Comparison of ENCODE assay signal across 9 cellular contexts in the genomic region with DNA sequence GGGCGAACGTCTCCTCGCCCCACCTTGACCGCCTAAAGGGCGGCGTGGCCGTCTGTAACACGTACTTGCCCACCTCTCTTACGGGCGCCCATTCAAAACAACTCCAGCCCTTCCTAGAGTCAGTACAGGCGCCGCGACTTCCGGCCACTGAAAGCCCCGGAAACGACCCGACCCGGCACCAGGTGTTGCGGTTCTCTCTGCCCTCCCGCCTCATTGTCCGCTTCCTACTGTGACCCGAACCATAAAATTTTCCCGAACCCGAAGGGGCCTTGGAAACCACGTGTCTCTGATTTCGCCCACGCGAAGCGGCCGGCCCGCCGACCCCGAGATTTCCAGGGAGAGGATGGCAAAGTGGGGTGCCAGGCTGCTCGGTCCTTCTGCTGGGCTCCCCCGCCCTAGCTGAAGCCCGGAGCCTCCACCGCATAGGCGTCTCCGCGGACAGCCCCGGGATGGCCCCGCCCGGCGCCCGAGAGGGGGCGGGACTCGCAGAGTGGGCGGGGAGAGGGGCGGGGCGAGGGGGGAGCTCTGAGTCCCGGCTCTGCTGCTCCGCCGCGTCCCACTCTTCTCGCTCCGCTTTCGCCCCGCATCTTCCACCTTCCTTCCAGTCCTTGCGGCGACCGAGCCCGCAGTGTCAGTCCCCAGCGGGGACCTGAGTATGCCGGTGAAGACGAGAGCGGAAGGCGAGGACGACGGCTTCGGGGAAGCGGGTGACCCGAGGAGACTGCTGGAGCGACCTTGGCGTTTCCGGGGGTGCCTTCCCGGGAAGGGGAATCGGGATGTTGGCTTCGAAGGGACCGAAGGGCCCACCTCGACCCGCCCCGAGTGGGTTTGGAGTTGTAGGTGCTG. TPM values are rescaled to one million over a fixed set of nuclear protein-coding genes. Genes with fewer than 3 reads are reported as not detected.
DNase-seq lines count a peak whose midpoint lies in the region; ATAC-seq, FAIRE-seq and TF ChIP-seq lines count a peak whose summit lies in the region.
"Had no signal": no experiment of that assay in that cellular context is flagged by ENCODE, and none has a peak within 500 bp of the region (broad histone marks: within the 10 kb centered on the region; RNA-seq: fewer than 3 reads in every experiment).

No MANE protein-coding gene starts in this region.

- H4K20me1 ChIP-seq in BLaER1 (peaks cover 34% of the 10 kb centered on the region), HepG2 (ENCODE audit: insufficient read depth, low read length) (peaks cover 4% of the 10 kb centered on the region; the same call in 1 of the 2 replicates)

- no peak overlapping the region for H2AFZ ChIP-seq in HepG2 (ENCODE audit: low read length)

- TF ChIP-seq EP300 in HepG2 (IDR thresholded peaks at IDR 0.05; ENCODE audit: low read depth in 2 of 2, low read length in 2 of 2) (no peak), HepG2 (CRISPR knock-in tag; IDR thresholded peaks at IDR 0.05; ENCODE audit: borderline replicate concordance) (no peak)

- FAIRE-seq in HepG2 (lab: Jason Lieb, UNC) = peak; percentile 15

- TSS peak; percentile 42 for BruUV-seq in HepG2 (replicated peaks; lab: Mats Ljungman, UMichigan)

- H3K9ac ChIP-seq in BLaER1 (peak overlapping the region; percentile 95), HepG2 (ENCODE audit: insufficient read depth, low read depth, low read length) (peak overlapping the region; percentile 95)

- no peak for TF ChIP-seq CTCF in HepG2 (CRISPR knock-in tag; IDR thresholded peaks at IDR 0.05)

- intact Hi-C loops in HepG2 (cut with micrococcal nuclease; ENCODE audit: unreplicated experiment) = loop anchor here (1.0 kb wide), 1 partner anchor 11 kb away; no protein-coding TSS in a partner anchor

- H3K4me3 ChIP-seq in BLaER1 (peak overlapping the region; percentile 99), HepG2 (replicated peaks in 1 of 3; ENCODE audit: insufficient read depth in 1 of 3, low read depth in 2 of 3, low read length in 3 of 3) (peak overlapping the region; percentile 96 to 99 (median 97))

- POLR2A ChIA-PET in HepG2 (lab: Yijun Ruan, JAX) = interaction anchor here (0.7 to 1.6 kb wide), 17 partner anchors 9 to 212 kb away, joined by 3 to 17 read pairs (median 6); a partner anchor contains a TSS

- peak overlapping the region; percentile 99 for H3K27ac ChIP-seq in BLaER1
- peak overlapping the region; percentile 99 for H3K27ac ChIP-seq in HepG2 (ENCODE audit: extremely low read length, insufficient read depth, low read length)

- peaks cover 21% of the 10 kb centered on the region for H3K36me3 ChIP-seq in BLaER1
- peaks cover 1 to 14% of the 10 kb centered on the region in 2 experiments; a peak in 3 of 5 replicates for H3K36me3 ChIP-seq in HepG2 (replicated peaks in 1 of 2; ENCODE audit: control insufficient read depth in 1 of 2, insufficient read depth in 2 of 2, low read length in 2 of 2)

- H3K79me2 ChIP-seq in HepG2 (ENCODE audit: insufficient read depth, low read length) = peaks cover 23% of the 10 kb centered on the region

- CTCF ChIA-PET in HepG2 (lab: Yijun Ruan, JAX; ENCODE audit: low intra/inter-chr PET ratio, low total read pairs) = interaction anchor here (1.4 kb wide), 1 partner anchor 11 kb away, joined by 3 read pairs; no protein-coding TSS in a partner anchor

- WGBS in HepG2 (ENCODE audit: low lambda C conversion rate) = 0% methylated on average over 5 of the region's 82 CpGs

- no peak; the same call in 1 of the 2 replicates for TF ChIP-seq RAD21 in HepG2 (CRISPR knock-in tag; IDR thresholded peaks at IDR 0.05)

- no peaks in the 10 kb centered on the region; the same call in 1 of the 2 replicates for H3K9me3 ChIP-seq in BLaER1
- H3K9me3 ChIP-seq in HepG2 (ENCODE audit: low read length) = no peaks in the 10 kb centered on the region

- peak; percentile 47 to 76; a peak in 3 of 4 replicates for TF ChIP-seq POLR2A in HepG2 (IDR thresholded peaks at IDR 0.05; ENCODE audit: insufficient read depth in 1 of 2, low read depth in 2 of 2, low read length in 2 of 2)

- peak; percentile 68 for ATAC-seq in GM19372 (IDR thresholded peaks at IDR 0.05; ENCODE audit: low read depth, unreplicated experiment)
- peak; percentile 57 for ATAC-seq in HG03521 (IDR thresholded peaks at IDR 0.05; ENCODE audit: unreplicated experiment)
- peak; percentile 71 for ATAC-seq in HepG2

- H3K4me1 ChIP-seq in BLaER1 = peaks cover 38% of the 10 kb centered on the region
- peaks cover 56% of the 10 kb centered on the region for H3K4me1 ChIP-seq in HepG2 (ENCODE audit: insufficient read depth, low read length)

- in situ Hi-C loops in HepG2 (cut with HindIII; ENCODE audit: extremely low pct_ligation_motif_present, low pct_unique_long_range_greater_than_20kb) = no loop called here

- peaks cover 21% of the 10 kb centered on the region for H3K27me3 ChIP-seq in BLaER1
- no peaks in the 10 kb centered on the region for H3K27me3 ChIP-seq in HepG2 (ENCODE audit: control insufficient read depth in 1 of 2, insufficient read depth in 2 of 2, low read length in 2 of 2)

- peak overlapping the region; percentile 85 for H3K4me2 ChIP-seq in BLaER1
- peak overlapping the region; percentile 87 for H3K4me2 ChIP-seq in HepG2 (ENCODE audit: low read depth, low read length)

- DNase-seq in NCI-H526 treated with DMSO at 0.1 percent for 48 hours (lab: John Stamatoyannopoulos, UW) = peak; percentile 63
- peak; percentile 79 to 83 for DNase-seq in activated CD4-positive, alpha-beta T cell treated with anti-CD3 and anti-CD28 coated beads, Interleukin-2, amount 50 U/mL, for 24 hours (ENCODE audit: low read depth in 1 of 2, low spot score in 1 of 2)
- peak; percentile 90 for DNase-seq in dermis blood vessel endothelial cell
- DNase-seq in HepG2 (ENCODE audit: low spot score) = peak; percentile 88
- peak; percentile 71 to 79 for DNase-seq in stimulated activated CD4-positive, alpha-beta T cell treated with anti-CD3 and anti-CD28 coated beads, Interleukin-2, amount 100 ng/mL, for 48 hours

RNA-seq across cellular contexts. Expression of a gene that starts 0.7 kb away (rescaled TPM):
- total RNA-seq in dermis blood vessel endothelial cell (52.8 and 87.3 TPM in 2 replicates), HepG2 (2016; rRNA removed; fragmentation: Illumina TruSeq; extraction: Trizol) (68.5 and 79.8 TPM in 2 replicates)
- 176 and 179 TPM in 2 replicates for total RNA-seq in HepG2 (2016; cell fraction: cytosol; rRNA removed; fragmentation: Illumina TruSeq; extraction: Trizol; ENCODE audit: low read depth)
- total RNA-seq in HepG2 (2016; cell fraction: insoluble cytoplasmic fraction; rRNA removed; fragmentation: Illumina TruSeq; extraction: Trizol) = 65.6 and 85.2 TPM in 2 replicates
- 80.3 and 84.6 TPM in 2 replicates for total RNA-seq in HepG2 (2016; cell fraction: membrane; rRNA removed; fragmentation: Illumina TruSeq; extraction: Trizol)
- 40.6 and 44.2 TPM in 2 replicates for total RNA-seq in HepG2 (2016; cell fraction: nucleus; rRNA removed; fragmentation: Illumina TruSeq; extraction: Trizol)
- 63.7 and 67.2 TPM in 2 replicates for polyA plus RNA-seq in HepG2 (2011; rRNA removed)
- 53.6 and 85.6 TPM in 2 replicates for polyA plus RNA-seq in HepG2 (2011; cell fraction: cytosol; rRNA removed)
- polyA plus RNA-seq in HepG2 (2011; cell fraction: nucleus; rRNA removed) = 128 and 148 TPM in 2 replicates
- polyA plus RNA-seq in HepG2 (2012) = 39.6 and 40.6 TPM in 2 replicates
- polyA plus RNA-seq in HepG2 (2016; cell fraction: cytosol; fragmentation: Illumina TruSeq; extraction: Trizol; ENCODE audit: low read depth) = 61.1 and 71.8 TPM in 2 replicates
- 67.8 and 88.5 TPM in 2 replicates for polyA plus RNA-seq in HepG2 (2016; cell fraction: insoluble cytoplasmic fraction; fragmentation: Illumina TruSeq; extraction: Trizol; ENCODE audit: low read depth)
- 68.9 and 78.2 TPM in 2 replicates for polyA plus RNA-seq in HepG2 (2016; cell fraction: membrane; fragmentation: Illumina TruSeq; extraction: Trizol; ENCODE audit: low read depth)
- polyA plus RNA-seq in HepG2 (2016; cell fraction: nucleus; fragmentation: Illumina TruSeq; extraction: Trizol; ENCODE audit: insufficient read depth, low read depth) = 101 and 105 TPM in 2 replicates
- 109 and 143 TPM in 2 replicates for polyA minus RNA-seq in HepG2 (2011; rRNA and poly(A)+ RNA removed; ENCODE audit: low replicate concordance)
- polyA minus RNA-seq in HepG2 (2011; cell fraction: cytosol; rRNA and poly(A)+ RNA removed) = 29.5 and 39.2 TPM in 2 replicates
- 39.4 and 44.6 TPM in 2 replicates for polyA minus RNA-seq in HepG2 (2011; cell fraction: nucleus; rRNA and poly(A)+ RNA removed)

RNA-seq across cellular contexts. Expression of a gene that starts 21.0 kb away (rescaled TPM):
- total RNA-seq in dermis blood vessel endothelial cell = 0.14 TPM in 1 of 2 replicates, not detected in the other
- total RNA-seq in HepG2 (2016; rRNA removed; fragmentation: Illumina TruSeq; extraction: Trizol) = 0.34 and 0.38 TPM in 2 replicates
- total RNA-seq in HepG2 (2016; cell fraction: cytosol; rRNA removed; fragmentation: Illumina TruSeq; extraction: Trizol; ENCODE audit: low read depth) = 0.40 TPM in 1 of 2 replicates, not detected in the other
- 0.24 TPM in 1 of 2 replicates, not detected in the other for total RNA-seq in HepG2 (2016; cell fraction: insoluble cytoplasmic fraction; rRNA removed; fragmentation: Illumina TruSeq; extraction: Trizol)
- 0.34 and 0.38 TPM in 2 replicates for total RNA-seq in HepG2 (2016; cell fraction: membrane; rRNA removed; fragmentation: Illumina TruSeq; extraction: Trizol)
- total RNA-seq in HepG2 (2016; cell fraction: nucleus; rRNA removed; fragmentation: Illumina TruSeq; extraction: Trizol) = not detected in 2 replicates
- polyA plus RNA-seq in HepG2 (2011; rRNA removed) = 1.4 and 2.3 TPM in 2 replicates
- polyA plus RNA-seq in HepG2 (2011; cell fraction: cytosol; rRNA removed) = 0.93 and 2.4 TPM in 2 replicates
- polyA plus RNA-seq in HepG2 (2011; cell fraction: nucleus; rRNA removed) = 4.4 and 6.2 TPM in 2 replicates
- polyA plus RNA-seq in HepG2 (2012) = 1.5 and 1.7 TPM in 2 replicates
- polyA plus RNA-seq in HepG2 (2016; cell fraction: cytosol; fragmentation: Illumina TruSeq; extraction: Trizol; ENCODE audit: low read depth) = 0.69 and 0.92 TPM in 2 replicates
- polyA plus RNA-seq in HepG2 (2016; cell fraction: insoluble cytoplasmic fraction; fragmentation: Illumina TruSeq; extraction: Trizol; ENCODE audit: low read depth) = 0.71 and 0.76 TPM in 2 replicates
- 0.49 and 0.63 TPM in 2 replicates for polyA plus RNA-seq in HepG2 (2016; cell fraction: membrane; fragmentation: Illumina TruSeq; extraction: Trizol; ENCODE audit: low read depth)
- polyA plus RNA-seq in HepG2 (2016; cell fraction: nucleus; fragmentation: Illumina TruSeq; extraction: Trizol; ENCODE audit: insufficient read depth, low read depth) = 1.7 and 3.0 TPM in 2 replicates
- polyA minus RNA-seq in HepG2 (2011; rRNA and poly(A)+ RNA removed; ENCODE audit: low replicate concordance) = 0.44 and 0.52 TPM in 2 replicates
- 0.99 TPM in 1 of 2 replicates, not detected in the other for polyA minus RNA-seq in HepG2 (2011; cell fraction: cytosol; rRNA and poly(A)+ RNA removed)
- not detected in 2 replicates for polyA minus RNA-seq in HepG2 (2011; cell fraction: nucleus; rRNA and poly(A)+ RNA removed)
- total RNA-seq: activated CD8-positive, alpha-beta memory T cell treated with anti-CD3 and anti-CD28 coated beads for 36 hours had no signal

RNA-seq across cellular contexts. Expression of a gene that starts 31.9 kb away (rescaled TPM):
- total RNA-seq in dermis blood vessel endothelial cell (47.4 and 77.1 TPM in 2 replicates), HepG2 (2016; rRNA removed; fragmentation: Illumina TruSeq; extraction: Trizol) (22.2 and 33.1 TPM in 2 replicates)
- total RNA-seq in HepG2 (2016; cell fraction: cytosol; rRNA removed; fragmentation: Illumina TruSeq; extraction: Trizol; ENCODE audit: low read depth) = 146 and 177 TPM in 2 replicates
- 17.4 and 30.2 TPM in 2 replicates for total RNA-seq in HepG2 (2016; cell fraction: insoluble cytoplasmic fraction; rRNA removed; fragmentation: Illumina TruSeq; extraction: Trizol)
- total RNA-seq in HepG2 (2016; cell fraction: membrane; rRNA removed; fragmentation: Illumina TruSeq; extraction: Trizol) = 86.9 and 114 TPM in 2 replicates
- total RNA-seq in HepG2 (2016; cell fraction: nucleus; rRNA removed; fragmentation: Illumina TruSeq; extraction: Trizol) = 11.7 and 11.9 TPM in 2 replicates
- 27.6 and 29.5 TPM in 2 replicates for polyA plus RNA-seq in HepG2 (2011; rRNA removed)
- polyA plus RNA-seq in HepG2 (2011; cell fraction: cytosol; rRNA removed) = 25.8 and 50.8 TPM in 2 replicates
- polyA plus RNA-seq in HepG2 (2011; cell fraction: nucleus; rRNA removed) = 19.2 and 22.8 TPM in 2 replicates
- polyA plus RNA-seq in HepG2 (2012) = 13.4 and 25.7 TPM in 2 replicates
- 235 and 253 TPM in 2 replicates for polyA plus RNA-seq in HepG2 (2016; cell fraction: cytosol; fragmentation: Illumina TruSeq; extraction: Trizol; ENCODE audit: low read depth)
- 19.0 and 25.9 TPM in 2 replicates for polyA plus RNA-seq in HepG2 (2016; cell fraction: insoluble cytoplasmic fraction; fragmentation: Illumina TruSeq; extraction: Trizol; ENCODE audit: low read depth)
- polyA plus RNA-seq in HepG2 (2016; cell fraction: membrane; fragmentation: Illumina TruSeq; extraction: Trizol; ENCODE audit: low read depth) = 124 and 129 TPM in 2 replicates
- polyA plus RNA-seq in HepG2 (2016; cell fraction: nucleus; fragmentation: Illumina TruSeq; extraction: Trizol; ENCODE audit: insufficient read depth, low read depth) = 21.4 TPM in 2 replicates
- 17.1 and 32.9 TPM in 2 replicates for polyA minus RNA-seq in HepG2 (2011; rRNA and poly(A)+ RNA removed; ENCODE audit: low replicate concordance)
- 13.6 and 21.6 TPM in 2 replicates for polyA minus RNA-seq in HepG2 (2011; cell fraction: cytosol; rRNA and poly(A)+ RNA removed)
- polyA minus RNA-seq in HepG2 (2011; cell fraction: nucleus; rRNA and poly(A)+ RNA removed) = 4.8 and 7.1 TPM in 2 replicates

Comparison
In these comparisons a context has a peak if more than half of its experiments do, and no peak if none do; other contexts are left out.
1. Peak in every context shown above with its lines: DNase-seq, ATAC-seq, H3K4me3 ChIP-seq and H3K27ac ChIP-seq.